13 cellular contexts compared by ENCODE assay signal in genomic region chr3:182509844-182510460, GRCh38.
"Had no signal": no experiment of that assay in that cellular context is flagged by ENCODE, and none has a peak within 500 bp of the region (broad histone marks: within the 10 kb centered on the region; RNA-seq: fewer than 3 reads in every experiment).

No MANE protein-coding gene starts in this region.

- DNase-seq: activated effector memory CD4-positive, alpha-beta T cell treated with Interleukin-2 at 50 U/mL for 16 hours; activated T-cell treated with anti-CD3 and anti-CD28 coated beads, Interleukin-2, amount 50 U/mL, for 1 hour; body of pancreas; cerebellar nuclear complex; immature natural killer cell; pancreas; stimulated activated CD4-positive, alpha-beta T cell treated with anti-CD3 and anti-CD28 coated beads, Interleukin-15, amount 100 ng/mL, for 24 hours; stimulated activated CD4-positive, alpha-beta T cell treated with anti-CD3 and anti-CD28 coated beads, Interleukin-4, amount 100 ng/mL, for 24 hours had no signal

- H3K4me3 Mint-ChIP-seq: activated naive CD4-positive, alpha-beta T cell treated with anti-CD3 and anti-CD28 coated beads, Interleukin-2, amount 50 U/mL, for 24 hours; immature natural killer cell; memory B cell; natural killer cell treated with Interleukin-12 subunit alpha and Interleukin-12 subunit beta and Interleukin-15 and Interleukin-18, amount 100 ng/mL, for 72 hours; stimulated activated naive CD8-positive, alpha-beta T cell treated with anti-CD3 and anti-CD28 coated beads, Interleukin-15, Interleukin-2, amounts not matched to agents 100 ng/mL and 50 ng/mL, for 24 hours had no signal

- H3K27ac Mint-ChIP-seq: activated naive CD4-positive, alpha-beta T cell treated with anti-CD3 and anti-CD28 coated beads, Interleukin-2, amount 50 U/mL, for 24 hours; immature natural killer cell; memory B cell; natural killer cell treated with Interleukin-12 subunit alpha and Interleukin-12 subunit beta and Interleukin-15 and Interleukin-18, amount 100 ng/mL, for 72 hours; stimulated activated naive CD8-positive, alpha-beta T cell treated with anti-CD3 and anti-CD28 coated beads, Interleukin-15, Interleukin-2, amounts not matched to agents 100 ng/mL and 50 ng/mL, for 24 hours had no signal

- H3K27ac ChIP-seq: body of pancreas, pancreas, thoracic aorta had no signal

- H3K36me3 Mint-ChIP-seq: activated naive CD4-positive, alpha-beta T cell treated with anti-CD3 and anti-CD28 coated beads, Interleukin-2, amount 50 U/mL, for 24 hours; immature natural killer cell; memory B cell; natural killer cell treated with Interleukin-12 subunit alpha and Interleukin-12 subunit beta and Interleukin-15 and Interleukin-18, amount 100 ng/mL, for 72 hours had no signal

- H3K9me3 Mint-ChIP-seq: activated naive CD4-positive, alpha-beta T cell treated with anti-CD3 and anti-CD28 coated beads, Interleukin-2, amount 50 U/mL, for 24 hours; memory B cell; stimulated activated naive CD8-positive, alpha-beta T cell treated with anti-CD3 and anti-CD28 coated beads, Interleukin-15, Interleukin-2, amounts not matched to agents 100 ng/mL and 50 ng/mL, for 24 hours had no signal

- H3K4me1 Mint-ChIP-seq: activated naive CD4-positive, alpha-beta T cell treated with anti-CD3 and anti-CD28 coated beads, Interleukin-2, amount 50 U/mL, for 24 hours; immature natural killer cell; memory B cell had no signal
